Comparison of ENCODE assay signal across 8 cellular contexts in genomic region chr11:85854212-85854556, GRCh38. TPM values are rescaled to one million over a fixed set of nuclear protein-coding genes. Genes with fewer than 3 reads are reported as not detected.
A peak's percentile ranks its signal among the peaks of the same experiment; 100 is the strongest.
DNase-seq lines count a peak whose midpoint lies in the region; ATAC-seq and TF ChIP-seq lines count a peak whose summit lies in the region.

No MANE protein-coding gene starts in this region.

- no peak for ATAC-seq in activated T-cell treated with anti-CD3 and anti-CD28 coated beads, Interleukin-2, amount 50 U/mL, for 72 hours (replicated peaks in 1 of 2)
- ATAC-seq in right lobe of liver (no peak), HG02870 (IDR thresholded peaks at IDR 0.05; ENCODE audit: unreplicated experiment) (no peak)

- H3K27ac ChIP-seq in ascending aorta (peak overlapping the region; percentile 79 to 83), right lobe of liver (peak overlapping the region in 2 of 3 donors; percentile 66 to 83), tibial nerve (peak overlapping the region; percentile 33 to 91 (median 79))

- no peak for TF ChIP-seq CTCF in ascending aorta (IDR thresholded peaks at IDR 0.05)
- no peak for TF ChIP-seq CTCF in right lobe of liver (IDR thresholded peaks at IDR 0.05)
- no peak for TF ChIP-seq CTCF in tibial nerve (IDR thresholded peaks at IDR 0.05)

- peaks cover 0 to 7% of the 10 kb centered on the region in 2 donors for H3K4me1 ChIP-seq in ascending aorta
- H3K4me1 ChIP-seq in right lobe of liver, result peaks cover 0 to 5% (median 0%) of the 10 kb centered on the region in 4 donors
- H3K4me1 ChIP-seq in tibial nerve, result peaks cover 0 to 15% (median 2%) of the 10 kb centered on the region in 4 donors

- H3K4me3 ChIP-seq in ascending aorta (peak overlapping the region; percentile 73 to 77), right lobe of liver (peak overlapping the region; percentile 46 to 59 (median 58)), tibial nerve (peak overlapping the region; percentile 36 to 62 (median 52))

- 30% methylated on average over 7 of the region's 7 CpGs for WGBS in right lobe of liver (ENCODE audit: insufficient coverage, low coverage, low lambda C conversion rate, missing lambda C conversion rate)
- 23 to 25% methylated on average over 7 of the region's 7 CpGs for WGBS in tibial nerve, 2 donors

- TF ChIP-seq POLR2A in right lobe of liver (IDR thresholded peaks at IDR 0.05), result no peak
- TF ChIP-seq POLR2A in tibial nerve (IDR thresholded peaks at IDR 0.05), result no peak

- TF ChIP-seq EP300 in tibial nerve (IDR thresholded peaks at IDR 0.05), result no peak

- peak overlapping the region; percentile 81 to 96 for H3K4me3 Mint-ChIP-seq in activated T-cell treated with anti-CD3 and anti-CD28 coated beads, Interleukin-2, amount 50 U/mL, for 72 hours

- intact Hi-C loops in ascending aorta (cut with DNase I), result loop anchor here (2.0 to 10.0 kb wide), 4 partner anchors 121 to 437 kb away; partner anchors contain the start of gene CREBZF
- intact Hi-C loops in right lobe of liver (cut with DNase I), result no loop called here

- H3K27me3 Mint-ChIP-seq in activated T-cell treated with anti-CD3 and anti-CD28 coated beads, Interleukin-2, amount 50 U/mL, for 72 hours (ENCODE audit: low read depth), result no peaks in the 10 kb centered on the region

- H3K27ac Mint-ChIP-seq in activated T-cell treated with anti-CD3 and anti-CD28 coated beads, Interleukin-2, amount 50 U/mL, for 72 hours, result peak overlapping the region; percentile 92

- H3K9me3 ChIP-seq in ascending aorta (no peaks in the 10 kb centered on the region), right lobe of liver (no peaks in the 10 kb centered on the region), tibial nerve (no peaks in the 10 kb centered on the region)

- no peak for DNase-seq in activated T-cell treated with anti-CD3 and anti-CD28 coated beads, Interleukin-2, amount 50 U/mL, for 72 hours
- DNase-seq in activated T-cell treated with anti-CD3 and anti-CD28 coated beads, Interleukin-2, amount 50 U/mL, for 48 hours, result no peak
- DNase-seq in ascending aorta (ENCODE audit: low spot score in 2 of 2) (no peak), right lobe of liver (no peak), tibial nerve (ENCODE audit: low spot score in 2 of 2) (no peak), AG20443 (ENCODE audit: low spot score) (no peak), NCI-H526 treated with DMSO at 0.1 percent for 48 hours (lab: John Stamatoyannopoulos, UW) (no peak)

- peaks cover 3 to 7% of the 10 kb centered on the region in 2 donors for H3K36me3 Mint-ChIP-seq in activated T-cell treated with anti-CD3 and anti-CD28 coated beads, Interleukin-2, amount 50 U/mL, for 72 hours (ENCODE audit: insufficient read depth in 2 of 2)

- no peaks in the 10 kb centered on the region for H3K36me3 ChIP-seq in ascending aorta
- no peaks in the 10 kb centered on the region for H3K36me3 ChIP-seq in right lobe of liver
- no peaks in the 10 kb centered on the region for H3K36me3 ChIP-seq in tibial nerve

- H3K4me1 Mint-ChIP-seq in activated T-cell treated with anti-CD3 and anti-CD28 coated beads, Interleukin-2, amount 50 U/mL, for 72 hours (ENCODE audit: low read depth), result peaks cover 20% of the 10 kb centered on the region

- H3K9me3 Mint-ChIP-seq in activated T-cell treated with anti-CD3 and anti-CD28 coated beads, Interleukin-2, amount 50 U/mL, for 72 hours, result peaks cover 0 to 2% of the 10 kb centered on the region in 2 donors

- no peaks in the 10 kb centered on the region for H3K27me3 ChIP-seq in ascending aorta
- H3K27me3 ChIP-seq in right lobe of liver, result no peaks in the 10 kb centered on the region
- no peaks in the 10 kb centered on the region for H3K27me3 ChIP-seq in tibial nerve

RNA-seq across cellular contexts. Expression of gene CCDC83, which starts 1.0 kb away (rescaled TPM):
- total RNA-seq in activated T-cell treated with anti-CD3 and anti-CD28 coated beads, Interleukin-2, amount 50 U/mL, for 72 hours, result not detected
- not detected for total RNA-seq in ascending aorta
- total RNA-seq in right lobe of liver, result not detected
- total RNA-seq in tibial nerve, result not detected

RNA-seq across cellular contexts. Expression of gene SYTL2, which starts 43.2 kb away (rescaled TPM):
- total RNA-seq in activated T-cell treated with anti-CD3 and anti-CD28 coated beads, Interleukin-2, amount 50 U/mL, for 72 hours, result 10 to 100 TPM; 34.4 to 40.1 TPM
- total RNA-seq in ascending aorta (151 TPM), right lobe of liver (10 to 100 TPM in 2 of 6 experiments, 1 to 10 TPM in 4; 4.2 to 14.9 (median 8.7) TPM), tibial nerve (10 to 100 TPM; 21.9 to 71.2 (median 28.8) TPM)
